ENCODE assay signal across 1 cellular context in the genomic region with DNA sequence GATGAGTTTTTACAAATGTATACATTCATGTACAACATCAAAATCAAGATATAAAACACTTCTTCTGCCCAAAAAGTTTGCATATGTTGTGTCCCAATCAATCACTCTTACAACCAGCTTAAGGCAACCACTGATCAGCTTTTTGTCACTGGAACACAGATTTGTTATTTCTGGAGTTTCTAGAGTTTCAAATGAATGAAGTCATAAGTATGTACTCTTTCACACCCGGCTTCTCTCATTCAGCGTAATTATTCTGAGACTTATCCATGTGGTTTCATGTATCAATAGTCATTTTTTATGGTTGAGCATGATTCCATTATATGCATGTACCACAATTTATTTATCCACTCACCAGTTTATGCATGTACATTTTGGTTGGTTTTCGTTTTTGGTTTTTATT.
TF ChIP-seq lines count a peak whose summit lies in the region.

No MANE protein-coding gene starts in this region.

TF ChIP-seq in IMR-90, 13 proteins besides CTCF, POLR2A, EP300 and RAD21 (continued from another document):
- TF ChIP-seq, protein P1, sequence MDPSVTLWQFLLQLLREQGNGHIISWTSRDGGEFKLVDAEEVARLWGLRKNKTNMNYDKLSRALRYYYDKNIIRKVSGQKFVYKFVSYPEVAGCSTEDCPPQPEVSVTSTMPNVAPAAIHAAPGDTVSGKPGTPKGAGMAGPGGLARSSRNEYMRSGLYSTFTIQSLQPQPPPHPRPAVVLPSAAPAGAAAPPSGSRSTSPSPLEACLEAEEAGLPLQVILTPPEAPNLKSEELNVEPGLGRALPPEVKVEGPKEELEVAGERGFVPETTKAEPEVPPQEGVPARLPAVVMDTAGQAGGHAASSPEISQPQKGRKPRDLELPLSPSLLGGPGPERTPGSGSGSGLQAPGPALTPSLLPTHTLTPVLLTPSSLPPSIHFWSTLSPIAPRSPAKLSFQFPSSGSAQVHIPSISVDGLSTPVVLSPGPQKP (IDR thresholded peaks at IDR 0.05; ENCODE audit: borderline replicate concordance, low read depth, low read length) = no peak
- no peak for TF ChIP-seq CEBPB (IDR thresholded peaks at IDR 0.05; ENCODE audit: low read depth, low read length)
